ENCODE assay signal across 30 cellular contexts in genomic region chr13:100244431-100244830, GRCh38.
DNase-seq lines count a peak whose midpoint lies in the region; ATAC-seq, FAIRE-seq and TF ChIP-seq lines count a peak whose summit lies in the region.
"Had no signal": no experiment of that assay in that cellular context is flagged by ENCODE, and none has a peak within 500 bp of the region (broad histone marks: within the 10 kb centered on the region; RNA-seq: fewer than 3 reads in every experiment).

No MANE protein-coding gene starts in this region.

- peak overlapping the region; percentile 39 for H3K9ac ChIP-seq in SK-N-MC (ENCODE audit: insufficient read length)

- H3K4me3 ChIP-seq in SK-N-MC, result peak overlapping the region; percentile 36; the same call in 1 of the 2 replicates
- H3K4me3 ChIP-seq in foreskin fibroblast (ENCODE audit: low read depth in 1 of 2, low read length in 2 of 2), result no peak overlapping the region
- H3K4me3 ChIP-seq: cardiac muscle cell, coronary artery, esophagus squamous epithelium, prostate gland, sigmoid colon, tibial artery had no signal

- no peaks in the 10 kb centered on the region for H3K36me3 ChIP-seq in SK-N-MC (ENCODE audit: insufficient read depth, low read length)
- H3K36me3 ChIP-seq: BE2C, cardiac muscle cell, esophagus squamous epithelium, prostate gland, sigmoid colon had no signal

- TF ChIP-seq CTCF in foreskin fibroblast (IDR thresholded peaks at IDR 0.05; ENCODE audit: low read depth, low read length), result no peak

- ATAC-seq in HG02642 (IDR thresholded peaks at IDR 0.05; ENCODE audit: poor library complexity, unreplicated experiment), result no peak
- ATAC-seq: activated T-helper 17 cell treated with anti-CD3 and anti-CD28 coated beads, Interleukin-2, amount 50 U/mL, for 72 hours had no signal

- peak; percentile 14 for DNase-seq in AG20443 (ENCODE audit: low spot score)
- DNase-seq in SK-N-MC (ENCODE audit: low read depth, low spot score), result no peak
- peak; percentile 58 to 96 for DNase-seq in lung microvascular endothelial cell (ENCODE audit: low read depth in 2 of 2)
- no peak for DNase-seq in stimulated activated CD4-positive, alpha-beta T cell treated with anti-CD3 and anti-CD28 coated beads, Interleukin-4, amount 100 ng/mL, for 24 hours
- DNase-seq in foreskin fibroblast, result no peak
- DNase-seq in NCI-H82 treated with DMSO at 0.1 percent for 48 hours (lab: John Stamatoyannopoulos, UW; ENCODE audit: unreplicated experiment), result no peak
- DNase-seq: activated CD4-positive, alpha-beta T cell treated with anti-CD3 and anti-CD28 coated beads for 4 hours; amniotic stem cell; BE2C; DMS 273 treated with DMSO at 0.1 percent for 48 hours; esophagus squamous epithelium; KBM-7; naive B cell; NCI-H1092 treated with DMSO at 0.1 percent for 48 hours; NCI-H187; NCI-H2171; SIG-M5; sigmoid colon; stimulated activated CD4-positive, alpha-beta T cell treated with anti-CD3 and anti-CD28 coated beads, Interleukin-12 subunit alpha, Interleukin-12 subunit beta, amount 100 ng/mL, for 4 hours; stimulated activated CD4-positive, alpha-beta T cell treated with anti-CD3 and anti-CD28 coated beads, Interleukin-2, amount 100 ng/mL, for 48 hours; T-helper 9 cell; tibial artery had no signal

- peaks cover 8% of the 10 kb centered on the region; the same call in 1 of the 2 replicates for H3K9me3 ChIP-seq in SK-N-MC (ENCODE audit: low read depth, low read length)
- H3K9me3 ChIP-seq: BE2C, prostate gland, sigmoid colon had no signal

- peak overlapping the region; percentile 83 for H3K27ac ChIP-seq in SK-N-MC
- H3K27ac ChIP-seq: cardiac muscle cell, coronary artery, esophagus squamous epithelium, prostate gland, sigmoid colon, tibial artery had no signal

- peak; percentile 70 for FAIRE-seq in endometrium (lab: Jason Lieb, UNC)
- FAIRE-seq: GM12891, keratinocyte had no signal

Comparison
In these comparisons a context has a peak if more than half of its experiments do, and no peak if none do; other contexts are left out.
1. DNase-seq: peak in AG20443 (single experiment) and lung microvascular endothelial cell (2 of 2); none in SK-N-MC (single experiment), stimulated activated CD4-positive, alpha-beta T cell treated with anti-CD3 and anti-CD28 coated beads, Interleukin-4, amount 100 ng/mL, for 24 hours (single experiment), foreskin fibroblast (0 of 2) and NCI-H82 treated with DMSO at 0.1 percent for 48 hours (single experiment).